ENCODE assay signal across 19 cellular contexts in the genomic region with DNA sequence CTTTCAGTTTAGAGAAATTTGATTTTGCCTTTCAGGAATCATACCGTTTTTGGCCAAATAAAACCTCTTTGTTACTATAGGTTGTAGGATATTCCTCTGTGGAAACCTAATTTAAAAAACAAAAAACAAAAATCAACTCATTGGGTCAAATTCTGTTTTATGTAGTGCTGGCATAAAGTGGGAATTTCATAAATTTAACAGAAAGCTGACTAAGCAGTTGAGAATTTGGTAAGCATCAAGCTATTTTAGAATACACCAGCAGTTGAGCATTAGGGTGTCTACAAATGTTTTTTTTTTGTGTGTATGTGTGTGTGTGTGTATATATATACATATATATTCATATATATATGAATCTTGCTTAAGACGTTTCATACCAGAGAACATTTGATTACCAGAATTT. TPM values are rescaled to one million over a fixed set of nuclear protein-coding genes. Genes with fewer than 3 reads are reported as not detected.
DNase-seq lines count a peak whose midpoint lies in the region; ATAC-seq, FAIRE-seq and TF ChIP-seq lines count a peak whose summit lies in the region.
"Had no signal": no experiment of that assay in that cellular context is flagged by ENCODE, and none has a peak within 500 bp of the region (broad histone marks: within the 10 kb centered on the region; RNA-seq: fewer than 3 reads in every experiment).

No MANE protein-coding gene starts in this region.

- no peak for FAIRE-seq in K562 (lab: Jason Lieb, UNC)
- no peak for FAIRE-seq in small intestine (lab: Jason Lieb, UNC)
- FAIRE-seq: G401.6, GM12892, H1 had no signal

- DNase-seq in IMR-90 (no peak), K562 (ENCODE audit: extremely low read depth in 1 of 4, low spot score in 3 of 4) (no peak), fibroblast of peridontal ligament (ENCODE audit: extremely low read depth) (peak; percentile 4), small intestine (no peak), HAP-1 (ENCODE audit: low spot score in 2 of 2) (no peak)
- DNase-seq in stimulated activated CD4-positive, alpha-beta T cell treated with anti-CD3 and anti-CD28 coated beads, Interleukin-12 subunit alpha, Interleukin-12 subunit beta, amount 100 ng/mL, for 4 hours = no peak
- DNase-seq: Calu3; CD4-positive, CD25-positive, alpha-beta regulatory T cell; COR-L47; DMS153; DND-41; GM23248; H7 had no signal

- dilution Hi-C loops in IMR-90 (cut with HindIII; ENCODE audit: low sequenced_read_pairs, unreplicated experiment) = no loop called here

- H3K4me2 ChIP-seq in IMR-90 (ENCODE audit: low read depth, low read length) (no peak overlapping the region), K562 (ENCODE audit: insufficient read depth, low read length) (no peak overlapping the region)
- H3K4me2 ChIP-seq: BLaER1 had no signal

- H2BK120ac ChIP-seq in IMR-90 (ENCODE audit: low read depth, low read length) = no peak overlapping the region

- H2AK9ac ChIP-seq in IMR-90 (replicated peaks; ENCODE audit: low read depth, low read length, poor library complexity) = no peak overlapping the region

- H2AK5ac ChIP-seq in IMR-90 (ENCODE audit: low read depth, low read length) = no peak overlapping the region

- WGBS in IMR-90 (ENCODE audit: extremely low coverage in 2 of 2, insufficient read length in 1 of 2), 2 experiments = no CpG with 5 or more reads among the region's 2 CpGs
- WGBS in K562 (ENCODE audit: insufficient coverage, low coverage, missing lambda C conversion rate) = 8% methylated on average over 2 of the region's 2 CpGs
- WGBS in small intestine, 3 donors = 28 to 34% (median 33%) methylated on average over 2 of the region's 2 CpGs

- H3K56ac ChIP-seq in IMR-90 (ENCODE audit: extremely low read depth, insufficient read depth, low read length) = no peak overlapping the region

- CTCF ChIA-PET in IMR-90 (lab: Yijun Ruan, JAX) = no interaction called here
- CTCF ChIA-PET in K562 (lab: Yijun Ruan, JAX; ENCODE audit: low intra/inter-chr PET ratio) = no interaction called here

- intact Hi-C loops in IMR-90 (cut with micrococcal nuclease) (no loop called here), K562 (cut with micrococcal nuclease) (loop anchor here (10.0 kb wide), 1 partner anchor 99 kb away; no protein-coding TSS in a partner anchor)

- H3K4me3 ChIP-seq in IMR-90 (ENCODE audit: insufficient read depth, low read depth, low read length) = no peak overlapping the region
- no peak overlapping the region for H3K4me3 ChIP-seq in K562
- H3K4me3 ChIP-seq in small intestine (ENCODE audit: low read depth in 1 of 2, low read length in 2 of 2) = no peak overlapping the region
- no peak overlapping the region for H3K4me3 ChIP-seq in HAP-1
- H3K4me3 ChIP-seq: BLaER1, GM23248 had no signal

- no peak overlapping the region for H4K5ac ChIP-seq in IMR-90 (ENCODE audit: low read depth, low read length)

- H4K20me1 ChIP-seq in IMR-90 (ENCODE audit: insufficient read depth, low read length) (no peaks in the 10 kb centered on the region), K562 (replicated peaks; ENCODE audit: control insufficient read depth, insufficient read depth, low read length) (no peaks in the 10 kb centered on the region)
- H4K20me1 ChIP-seq: BLaER1 had no signal

- in situ Hi-C loops in IMR-90 (cut with MboI; ENCODE audit: low sequenced_read_pairs) (no loop called here), K562 (cut with MboI) (no loop called here), HAP-1 (cut with MboI; ENCODE audit: low sequenced_read_pairs) (no loop called here)

- no peak for TF ChIP-seq RAD21 in IMR-90 (IDR thresholded peaks at IDR 0.05; ENCODE audit: low read length)
- TF ChIP-seq RAD21 in K562 (CRISPR knock-in tag; conservative IDR thresholded peaks at IDR 0.05 in 1 of 2, IDR thresholded peaks at IDR 0.05 in 1 of 2) = no peak

- H2BK5ac ChIP-seq in IMR-90 (ENCODE audit: low read depth, low read length, poor library complexity, severe bottlenecking) = no peak overlapping the region

- H3K18ac ChIP-seq in IMR-90 (ENCODE audit: low read depth, low read length) = no peak overlapping the region

- TF ChIP-seq EP300 in K562 (IDR thresholded peaks at IDR 0.05; ENCODE audit: low read length) = no peak

- H3K9me3 ChIP-seq in IMR-90 (ENCODE audit: control insufficient read depth, insufficient read depth, low read length) (no peaks in the 10 kb centered on the region), K562 (replicated peaks; ENCODE audit: control insufficient read depth, insufficient read depth, low read depth, low read length) (no peaks in the 10 kb centered on the region), small intestine (ENCODE audit: control insufficient read depth, low read depth) (no peaks in the 10 kb centered on the region), HAP-1 (no peaks in the 10 kb centered on the region)
- H3K9me3 ChIP-seq: BLaER1 had no signal

- H3K4me1 ChIP-seq in IMR-90 (ENCODE audit: control insufficient read depth, insufficient read depth, low read length) (no peaks in the 10 kb centered on the region), K562 (replicated peaks in 1 of 2; ENCODE audit: control insufficient read depth in 2 of 2, insufficient read depth in 2 of 2, low read length in 2 of 2) (peaks cover 4% of the 10 kb centered on the region in 2 experiments; a peak in 3 of 5 replicates), small intestine (ENCODE audit: control insufficient read depth in 2 of 2, insufficient read depth in 1 of 2, low read depth in 1 of 2, low read length in 1 of 2) (no peaks in the 10 kb centered on the region), HAP-1 (no peaks in the 10 kb centered on the region; the same call in 1 of the 2 replicates)
- H3K4me1 ChIP-seq: BLaER1 had no signal

- H3K27me3 ChIP-seq in IMR-90 (ENCODE audit: control insufficient read depth, insufficient read depth, low read length) (0 out of 2 replicates have a peak, but pooled peaks cover 1% of the 10 kb centered on the region), K562 (ENCODE audit: control insufficient read depth in 2 of 2, insufficient read depth in 2 of 2, low read length in 2 of 2) (peaks cover 0 to 3% of the 10 kb centered on the region in 2 experiments; a peak in 1 of 5 replicates), small intestine (ENCODE audit: control insufficient read depth in 2 of 2, insufficient read depth in 2 of 2, low read length in 2 of 2) (no peaks in the 10 kb centered on the region), HAP-1 (ENCODE audit: low read depth) (no peaks in the 10 kb centered on the region)
- H3K27me3 ChIP-seq: BLaER1 had no signal

- no TSS peak for BruUV-seq in IMR-90 (replicated peaks; lab: Mats Ljungman, UMichigan)
- no TSS peak for BruUV-seq in K562 (replicated peaks; lab: Mats Ljungman, UMichigan)

- H3K79me1 ChIP-seq in IMR-90 (ENCODE audit: low read depth in 1 of 2, low read length in 2 of 2) = no peaks in the 10 kb centered on the region

- no peak overlapping the region for H2BK15ac ChIP-seq in IMR-90 (ENCODE audit: low read depth, low read length)

- H3K36me3 ChIP-seq in IMR-90 (ENCODE audit: control insufficient read depth, insufficient read depth, low read length) (no peaks in the 10 kb centered on the region), K562 (ENCODE audit: control insufficient read depth, insufficient read depth, low read length) (no peaks in the 10 kb centered on the region), small intestine (ENCODE audit: control insufficient read depth in 2 of 2, insufficient read depth in 2 of 2, low read length in 2 of 2) (no peaks in the 10 kb centered on the region), HAP-1 (replicated peaks) (no peaks in the 10 kb centered on the region)
- H3K36me3 ChIP-seq: BLaER1 had no signal

- H4K8ac ChIP-seq in IMR-90 (ENCODE audit: low read depth in 2 of 2, low read length in 2 of 2) = no peak overlapping the region

- POLR2A ChIA-PET in IMR-90 (lab: Charles Lee; ENCODE audit: unreplicated experiment) (no interaction called here), K562 (lab: Yijun Ruan, JAX) (no interaction called here)

- H3K27ac ChIP-seq in IMR-90 (ENCODE audit: insufficient read depth, low read length) (no peak overlapping the region), K562 (ENCODE audit: extremely low read depth, low read depth, low read length) (no peak overlapping the region), small intestine (ENCODE audit: low read depth in 1 of 2, low read length in 1 of 2) (no peak overlapping the region)
- H3K27ac ChIP-seq: BLaER1, C4-2B, GM23248 had no signal

- TF ChIP-seq CTCF in IMR-90 (conservative IDR thresholded peaks at IDR 0.05; ENCODE audit: low read depth, low read length) (no peak), K562 (IDR thresholded peaks at IDR 0.05 in 2 of 3, conservative IDR thresholded peaks at IDR 0.05 in 1 of 3; ENCODE audit: insufficient read depth in 2 of 3, low read depth in 1 of 3, low read length in 3 of 3) (no peak)

- H3K14ac ChIP-seq in IMR-90 (replicated peaks; ENCODE audit: low read depth, low read length) = no peak overlapping the region

- TF ChIP-seq POLR2A in IMR-90 (IDR thresholded peaks at IDR 0.05; ENCODE audit: low read depth, low read length) (no peak), K562 (conservative IDR thresholded peaks at IDR 0.05) (no peak)

- H3K9ac ChIP-seq in IMR-90 (ENCODE audit: low read depth, low read length) = no peak overlapping the region
- no peak overlapping the region for H3K9ac ChIP-seq in K562 (ENCODE audit: insufficient read depth in 1 of 2, low read depth in 2 of 2, low read length in 2 of 2)
- H3K9ac ChIP-seq: BLaER1, GM23248 had no signal

- H3K9me1 ChIP-seq in IMR-90 (ENCODE audit: insufficient read depth, low read length) = no peaks in the 10 kb centered on the region
- no peaks in the 10 kb centered on the region for H3K9me1 ChIP-seq in K562 (ENCODE audit: control insufficient read depth, insufficient read depth, low read length)

- ATAC-seq in IMR-90 (ENCODE audit: low read depth) (no peak), K562 (no peak)
- ATAC-seq: HCT116 had no signal

- no peaks in the 10 kb centered on the region for H3K79me2 ChIP-seq in K562 (ENCODE audit: control insufficient read depth, insufficient read depth, low read length)

- H3K4ac ChIP-seq in IMR-90 (ENCODE audit: low read depth, low read length) = no peak overlapping the region

- H2BK20ac ChIP-seq in IMR-90 (ENCODE audit: low read depth, low read length) = no peak overlapping the region

- no peak overlapping the region for H3K23ac ChIP-seq in IMR-90 (ENCODE audit: low read depth, low read length)

- no peak overlapping the region for H4K91ac ChIP-seq in IMR-90 (ENCODE audit: insufficient read depth, low read depth, low read length)

- H2AFZ ChIP-seq in IMR-90 (replicated peaks; ENCODE audit: low read length, poor library complexity) = no peak overlapping the region
- H2AFZ ChIP-seq in K562 (ENCODE audit: low read depth, low read length) = no peak overlapping the region
- H2AFZ ChIP-seq: GM23248 had no signal

RNA-seq across cellular contexts. Expression of a gene that starts 47.4 kb away (rescaled TPM):
- total RNA-seq in IMR-90 (2012; rRNA removed) (4.7 and 8.3 TPM in 2 replicates), K562 (2014; rRNA removed) (12.7 and 17.1 TPM in 2 replicates), K562 (2014; rRNA removed; fragmentation: Illumina TruSeq; extraction: Trizol) (29.6 and 31.0 TPM in 2 replicates), K562 (2015; rRNA removed; fragmentation: Illumina TruSeq; extraction: Trizol) (21.9 and 23.4 TPM in 2 replicates), K562 (2021) (16.7 and 18.1 TPM in 2 replicates)
- polyA plus RNA-seq in IMR-90 (2012; rRNA removed) (5.1 and 5.3 TPM in 2 replicates), K562 (2011; rRNA removed) (33.2 and 39.6 TPM in 2 replicates), K562 (2014; fragmentation: Illumina TruSeq; extraction: Trizol) (22.2 and 27.5 TPM in 2 replicates), K562 (2014; fragmentation: Nextera tagmentation; extraction: Ambion mirVana) (10 to 100 TPM; 36.8 to 42.0 TPM), K562 (2014; rRNA removed) (23.8 and 25.3 TPM in 2 replicates), small intestine (10 to 100 TPM; 15.4 to 35.6 (median 18.1) TPM)
- polyA plus RNA-seq in IMR-90 (2012; cell fraction: cytosol; rRNA removed) = 0.35 and 0.47 TPM in 2 replicates
- 0.36 and 6.6 TPM in 2 replicates for polyA plus RNA-seq in IMR-90 (2012; cell fraction: nucleus; rRNA removed; ENCODE audit: low replicate concordance)
- 11.2 and 51.7 TPM in 2 replicates for total RNA-seq in K562 (2011; cell fraction: chromatin; rRNA removed; ENCODE audit: low replicate concordance)
- total RNA-seq in K562 (2011; cell fraction: nucleolus; rRNA removed) = 3.3 and 11.7 TPM in 2 replicates
- total RNA-seq in K562 (2011; cell fraction: nucleoplasm; rRNA removed) = 17.2 and 26.8 TPM in 2 replicates
- polyA plus RNA-seq in K562 (2011; cell fraction: cytosol; rRNA removed) = 4.3 and 13.1 TPM in 2 replicates
- polyA plus RNA-seq in K562 (2011; cell fraction: nucleus; rRNA removed) = 11.9 and 21.5 TPM in 2 replicates
- 18.1 and 31.4 TPM in 2 replicates for polyA plus RNA-seq in K562 (2012)
- polyA minus RNA-seq in K562 (2011; rRNA and poly(A)+ RNA removed) = 19.6 and 30.0 TPM in 2 replicates
- polyA minus RNA-seq in K562 (2011; cell fraction: cytosol; rRNA and poly(A)+ RNA removed) = 5.4 and 6.4 TPM in 2 replicates
- 12.1 and 24.8 TPM in 2 replicates for polyA minus RNA-seq in K562 (2011; cell fraction: nucleus; rRNA and poly(A)+ RNA removed)

RNA-seq across cellular contexts. Expression of a gene that starts 50.0 kb away (rescaled TPM):
- 7.7 and 15.3 TPM in 2 replicates for total RNA-seq in IMR-90 (2012; rRNA removed)
- polyA plus RNA-seq in IMR-90 (2012; rRNA removed) = 4.4 and 4.9 TPM in 2 replicates
- 1.1 and 1.5 TPM in 2 replicates for polyA plus RNA-seq in IMR-90 (2012; cell fraction: cytosol; rRNA removed)
- 1.4 and 3.8 TPM in 2 replicates for polyA plus RNA-seq in IMR-90 (2012; cell fraction: nucleus; rRNA removed; ENCODE audit: low replicate concordance)
- 30.0 and 69.2 TPM in 2 replicates for total RNA-seq in K562 (2011; cell fraction: chromatin; rRNA removed; ENCODE audit: low replicate concordance)
- total RNA-seq in K562 (2011; cell fraction: nucleolus; rRNA removed) = 20.5 and 23.8 TPM in 2 replicates
- total RNA-seq in K562 (2011; cell fraction: nucleoplasm; rRNA removed) = 52.6 and 114 TPM in 2 replicates
- 21.7 TPM in 2 replicates for total RNA-seq in K562 (2014; rRNA removed)
- 31.9 and 35.5 TPM in 2 replicates for total RNA-seq in K562 (2014; rRNA removed; fragmentation: Illumina TruSeq; extraction: Trizol)
- total RNA-seq in K562 (2015; rRNA removed; fragmentation: Illumina TruSeq; extraction: Trizol) = 27.0 and 31.6 TPM in 2 replicates
- 21.3 and 22.2 TPM in 2 replicates for total RNA-seq in K562 (2021)
- 20.9 and 24.8 TPM in 2 replicates for polyA plus RNA-seq in K562 (2011; rRNA removed)
- 6.5 and 12.9 TPM in 2 replicates for polyA plus RNA-seq in K562 (2011; cell fraction: cytosol; rRNA removed)
- polyA plus RNA-seq in K562 (2011; cell fraction: nucleus; rRNA removed) = 14.5 and 14.8 TPM in 2 replicates
- polyA plus RNA-seq in K562 (2012) = 15.2 and 19.8 TPM in 2 replicates
- polyA plus RNA-seq in K562 (2014; fragmentation: Illumina TruSeq; extraction: Trizol) = 19.1 and 24.2 TPM in 2 replicates
- polyA plus RNA-seq in K562 (2014; fragmentation: Nextera tagmentation; extraction: Ambion mirVana) = 1 to 10 TPM; 8.0 to 8.6 TPM
- 20.4 and 24.9 TPM in 2 replicates for polyA plus RNA-seq in K562 (2014; rRNA removed)
- polyA minus RNA-seq in K562 (2011; rRNA and poly(A)+ RNA removed) = 28.0 and 35.2 TPM in 2 replicates
- 9.6 and 11.6 TPM in 2 replicates for polyA minus RNA-seq in K562 (2011; cell fraction: cytosol; rRNA and poly(A)+ RNA removed)
- 53.2 and 64.3 TPM in 2 replicates for polyA minus RNA-seq in K562 (2011; cell fraction: nucleus; rRNA and poly(A)+ RNA removed)
- 1 to 10 TPM; 3.5 to 5.4 (median 3.8) TPM for polyA plus RNA-seq in small intestine
